8 cellular contexts compared by ENCODE assay signal in the genomic region with DNA sequence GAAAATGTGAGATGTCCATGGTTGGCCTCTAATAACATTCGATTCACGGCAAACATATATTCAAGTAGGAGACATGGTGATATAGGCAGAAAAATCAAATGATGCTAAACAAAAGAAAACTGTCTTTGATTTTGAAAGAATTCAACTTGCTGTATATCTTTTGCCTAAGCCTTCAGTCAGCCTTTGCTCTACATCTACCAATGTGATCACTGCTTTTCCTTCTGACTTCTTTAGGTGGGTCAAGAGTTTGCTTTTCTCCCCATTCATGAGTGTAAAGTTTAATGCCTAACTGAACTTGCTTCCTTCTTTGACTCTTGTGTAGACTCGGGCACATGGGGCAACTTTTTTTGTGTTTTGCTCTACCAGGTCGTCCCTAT. TPM values are rescaled to one million over a fixed set of nuclear protein-coding genes. Genes with fewer than 3 reads are reported as not detected.
A peak's percentile ranks its signal among the peaks of the same experiment; 100 is the strongest.
DNase-seq lines count a peak whose midpoint lies in the region; ATAC-seq, FAIRE-seq and TF ChIP-seq lines count a peak whose summit lies in the region.

No MANE protein-coding gene starts in this region.

- no peak overlapping the region for H3K27ac ChIP-seq in astrocyte (ENCODE audit: low read depth, low read length)

- intact Hi-C loops in head of caudate nucleus (cut with DNase I) = loop anchor here (10.0 kb wide), 1 partner anchor 251 kb away; a partner anchor contains a TSS

- ATAC-seq in HG02759 (IDR thresholded peaks at IDR 0.05; ENCODE audit: unreplicated experiment) = peak; percentile 8
- no peak for ATAC-seq in GM21717 (IDR thresholded peaks at IDR 0.05; ENCODE audit: unreplicated experiment)
- ATAC-seq in GM19328 (IDR thresholded peaks at IDR 0.05; ENCODE audit: unreplicated experiment) = no peak

- no peak overlapping the region for H3K27ac Mint-ChIP-seq in astrocyte (ENCODE audit: unreplicated experiment)

- H3K4me3 Mint-ChIP-seq in astrocyte (ENCODE audit: unreplicated experiment) = no peak overlapping the region

- H3K27me3 Mint-ChIP-seq in astrocyte (ENCODE audit: low read depth, unreplicated experiment) = no peaks in the 10 kb centered on the region

- POLR2A ChIA-PET in BJ (lab: Charles Lee) = interaction anchor here (0.6 to 1.2 kb wide), 5 partner anchors 13 to 508 kb away, joined by 3 to 5 read pairs (median 3); no protein-coding TSS in a partner anchor

- H3K4me2 ChIP-seq in astrocyte (ENCODE audit: low read length) = peak overlapping the region; percentile 97

- H3K36me3 ChIP-seq in BJ (ENCODE audit: control insufficient read depth, insufficient read depth, low read length) (no peaks in the 10 kb centered on the region), astrocyte (ENCODE audit: insufficient read depth, low read length) (peaks cover 8% of the 10 kb centered on the region), mucosa of stomach (ENCODE audit: control insufficient read depth, insufficient read depth, low read length) (no peaks in the 10 kb centered on the region)

- no peak for TF ChIP-seq CTCF in BJ (IDR thresholded peaks at IDR 0.05; ENCODE audit: insufficient read depth, low read depth, low read length)
- TF ChIP-seq CTCF in astrocyte (IDR thresholded peaks at IDR 0.05; ENCODE audit: insufficient read depth, low read depth, low read length) = no peak

- no peaks in the 10 kb centered on the region for H3K9me3 ChIP-seq in astrocyte (ENCODE audit: insufficient read depth, low read depth, low read length)
- H3K9me3 ChIP-seq in mucosa of stomach (ENCODE audit: control insufficient read depth, low read length) = no peaks in the 10 kb centered on the region

- H4K20me1 ChIP-seq in astrocyte (ENCODE audit: insufficient read depth, low read length) = peaks cover 28% of the 10 kb centered on the region

- DNase-seq in BJ (ENCODE audit: low read depth) = no peak
- no peak for DNase-seq in astrocyte (ENCODE audit: low read depth)
- no peak for DNase-seq in SK-N-DZ (ENCODE audit: low spot score)
- no peak for DNase-seq in head of caudate nucleus

- H3K27me3 ChIP-seq in BJ (ENCODE audit: control insufficient read depth, insufficient read depth, low read length) = no peaks in the 10 kb centered on the region
- H3K27me3 ChIP-seq in astrocyte (ENCODE audit: insufficient read depth, low read length) = no peaks in the 10 kb centered on the region
- no peaks in the 10 kb centered on the region for H3K27me3 ChIP-seq in mucosa of stomach (ENCODE audit: control insufficient read depth, insufficient read depth, low read length)

- peaks cover 17% of the 10 kb centered on the region for H3K4me1 Mint-ChIP-seq in astrocyte (ENCODE audit: low read depth, unreplicated experiment)

- H2AFZ ChIP-seq in astrocyte (ENCODE audit: low read depth, low read length) = peak overlapping the region; percentile 96

- FAIRE-seq in astrocyte (lab: Jason Lieb, UNC) = no peak

- CTCF ChIA-PET in BJ (lab: Yijun Ruan, JAX) = interaction anchor here (0.6 to 3.7 kb wide), 19 partner anchors 9 to 479 kb away, joined by 3 to 21 read pairs (median 4); a partner anchor contains a TSS

- H3K9ac ChIP-seq in astrocyte (ENCODE audit: low read length) = peak overlapping the region; percentile 86
- peak overlapping the region; percentile 74 for H3K9ac ChIP-seq in mucosa of stomach (ENCODE audit: low read length)

- peaks cover under 1% of the 10 kb centered on the region for H3K36me3 Mint-ChIP-seq in astrocyte (ENCODE audit: low read depth, unreplicated experiment)

- no peaks in the 10 kb centered on the region for H3K9me3 Mint-ChIP-seq in astrocyte (ENCODE audit: unreplicated experiment)

- H3K4me1 ChIP-seq in astrocyte (ENCODE audit: insufficient read depth, low read length) = peaks cover 14% of the 10 kb centered on the region
- peaks cover 6% of the 10 kb centered on the region for H3K4me1 ChIP-seq in mucosa of stomach (ENCODE audit: control insufficient read depth, insufficient read depth, low read length)

- H3K4me3 ChIP-seq in BJ (ENCODE audit: low read depth, low read length) = peak overlapping the region; percentile 37
- peak overlapping the region; percentile 79 for H3K4me3 ChIP-seq in astrocyte (ENCODE audit: insufficient read depth, low read depth, low read length)
- peak overlapping the region; percentile 36 for H3K4me3 ChIP-seq in mucosa of stomach (ENCODE audit: low read length)

- H3K79me2 ChIP-seq in astrocyte (ENCODE audit: insufficient read depth, low read length) = peaks cover 41% of the 10 kb centered on the region

RNA-seq across cellular contexts. Expression of a gene that starts 0.4 kb away (rescaled TPM):
- polyA plus RNA-seq in BJ (2011; rRNA removed) = 7.4 and 19.5 TPM in 2 replicates
- 16.0 and 17.3 TPM in 2 replicates for polyA minus RNA-seq in BJ (2011; rRNA and poly(A)+ RNA removed)
- 49.4 and 50.1 TPM in 2 replicates for total RNA-seq in astrocyte
- polyA plus RNA-seq in SK-N-DZ (2014; cell fraction: cytosol; rRNA removed) = 4.0 and 4.9 TPM in 2 replicates
- polyA plus RNA-seq in SK-N-DZ (2014; cell fraction: nucleus; rRNA removed) = 9.6 and 17.1 TPM in 2 replicates

RNA-seq across cellular contexts. Expression of a gene that starts 5.7 kb away (rescaled TPM):
- 170 and 197 TPM in 2 replicates for polyA plus RNA-seq in BJ (2011; rRNA removed)
- 62.7 and 97.2 TPM in 2 replicates for polyA minus RNA-seq in BJ (2011; rRNA and poly(A)+ RNA removed)
- 155 TPM in 2 replicates for total RNA-seq in astrocyte
- 272 and 324 TPM in 2 replicates for polyA plus RNA-seq in SK-N-DZ (2014; cell fraction: cytosol; rRNA removed)
- 182 and 224 TPM in 2 replicates for polyA plus RNA-seq in SK-N-DZ (2014; cell fraction: nucleus; rRNA removed)

RNA-seq across cellular contexts. Expression of a gene that starts 15.7 kb away (rescaled TPM):
- polyA plus RNA-seq in BJ (2011; rRNA removed) = 6.5 and 8.3 TPM in 2 replicates
- 2.5 and 4.9 TPM in 2 replicates for polyA minus RNA-seq in BJ (2011; rRNA and poly(A)+ RNA removed)
- 7.8 TPM in 2 replicates for total RNA-seq in astrocyte
- 3.1 and 4.0 TPM in 2 replicates for polyA plus RNA-seq in SK-N-DZ (2014; cell fraction: cytosol; rRNA removed)
- polyA plus RNA-seq in SK-N-DZ (2014; cell fraction: nucleus; rRNA removed) = 54.7 and 79.3 TPM in 2 replicates
